18 cellular contexts compared by ENCODE assay signal in genomic region chr2:161651547-161651946, GRCh38. TPM values are rescaled to one million over a fixed set of nuclear protein-coding genes. Genes with fewer than 3 reads are reported as not detected.
"Had no signal": no experiment of that assay in that cellular context is flagged by ENCODE, and none has a peak within 500 bp of the region (broad histone marks: within the 10 kb centered on the region; RNA-seq: fewer than 3 reads in every experiment).

No MANE protein-coding gene starts in this region.

- FAIRE-seq: frontal cortex had no signal

- DNase-seq: activated CD8-positive, alpha-beta memory T cell treated with anti-CD3 and anti-CD28 coated beads, Interleukin-2, amount 10 ng/mL, durations not matched to agents 7 days and 5 days; activated effector memory CD4-positive, alpha-beta T cell treated with Interleukin-2 at 50 U/mL for 16 hours; activated T-cell treated with anti-CD3 and anti-CD28 coated beads, Interleukin-2, amount 50 U/mL, for 24 hours; amniotic stem cell; body of pancreas; cortex of kidney; effector CD8-positive, alpha-beta T cell; mesenchymal stem cell; stimulated activated naive CD4-positive, alpha-beta T cell had no signal

- H3K9me3 ChIP-seq: neutrophil, suprapubic skin had no signal

- ATAC-seq: activated CD8-positive, alpha-beta memory T cell treated with anti-CD3 and anti-CD28 coated beads, Interleukin-2, amount 10 ng/mL, durations not matched to agents 7 days and 5 days; body of pancreas; heart left ventricle; left lung had no signal

- H3K4me1 ChIP-seq: body of pancreas, heart left ventricle, left lung, right atrium auricular region, suprapubic skin, upper lobe of left lung had no signal

- H3K4me2 ChIP-seq: smooth muscle cell had no signal

- H3K36me3 ChIP-seq: heart left ventricle, left lung, neutrophil, right atrium auricular region, suprapubic skin, upper lobe of left lung had no signal

- H3K27me3 ChIP-seq: body of pancreas, heart left ventricle, left lung, neutrophil, right atrium auricular region, suprapubic skin, upper lobe of left lung had no signal

- H3K4me3 ChIP-seq: body of pancreas, heart left ventricle, left lung, right atrium auricular region, smooth muscle cell, suprapubic skin, upper lobe of left lung had no signal

- H3K27ac ChIP-seq: body of pancreas, heart left ventricle, left lung, neutrophil, right atrium auricular region, suprapubic skin, upper lobe of left lung had no signal

RNA-seq across cellular contexts. Expression of gene SLC4A10, which starts 27.3 kb away (rescaled TPM):
- total RNA-seq: fibroblast of lung, right atrium auricular region, smooth muscle cell, suprapubic skin had no signal
- polyA plus RNA-seq: fibroblast of lung, heart left ventricle, smooth muscle cell had no signal
